ENCODE assay signal across 9 cellular contexts in genomic region chr6:34246563-34247391, GRCh38. TPM values are rescaled to one million over a fixed set of nuclear protein-coding genes. Genes with fewer than 3 reads are reported as not detected.
DNase-seq lines count a peak whose midpoint lies in the region; ATAC-seq, FAIRE-seq and TF ChIP-seq lines count a peak whose summit lies in the region.
"Had no signal": no experiment of that assay in that cellular context is flagged by ENCODE, and none has a peak within 500 bp of the region (broad histone marks: within the 10 kb centered on the region; RNA-seq: fewer than 3 reads in every experiment).

No MANE protein-coding gene starts in this region.

- H3K4me1 Mint-ChIP-seq in GM23338 = peaks cover 48% of the 10 kb centered on the region
- peaks cover 61% of the 10 kb centered on the region for H3K4me1 Mint-ChIP-seq in activated naive CD8-positive, alpha-beta T cell (ENCODE audit: low read depth)

- H3K27me3 ChIP-seq in GM23338 (ENCODE audit: insufficient read depth) (no peaks in the 10 kb centered on the region), Panc1 (ENCODE audit: control insufficient read depth, insufficient read depth, low read length) (no peaks in the 10 kb centered on the region)

- H3K36me3 Mint-ChIP-seq in GM23338 (ENCODE audit: low read depth) = peaks cover 46% of the 10 kb centered on the region
- H3K36me3 Mint-ChIP-seq in activated naive CD8-positive, alpha-beta T cell = peaks cover 4% of the 10 kb centered on the region

- CTCF ChIA-PET in Panc1 (lab: Charles Lee) = interaction anchor here (0.6 to 3.7 kb wide), 3 partner anchors 51 to 168 kb away, joined by 3 to 21 read pairs (median 4); no protein-coding TSS in a partner anchor

- POLR2A ChIA-PET in Panc1 (lab: Charles Lee) = no interaction called here

- no peaks in the 10 kb centered on the region for H3K9me3 ChIP-seq in Panc1 (ENCODE audit: control insufficient read depth, insufficient read depth, low read depth, low read length)
- H3K9me3 ChIP-seq in kidney (ENCODE audit: control insufficient read depth in 1 of 2, low read length in 2 of 2) = no peaks in the 10 kb centered on the region

- no peaks in the 10 kb centered on the region for H3K9me2 ChIP-seq in GM23338 (ENCODE audit: insufficient read depth)

- peaks cover 17% of the 10 kb centered on the region for H3K79me2 ChIP-seq in GM23338 (replicated peaks; ENCODE audit: insufficient read depth)

- peaks cover 46% of the 10 kb centered on the region for H3F3A ChIP-seq in GM23338 (replicated peaks; ENCODE audit: low read depth)

- no TSS peak for BruUV-seq in Panc1 (replicated peaks; lab: Mats Ljungman, UMichigan)

- peaks cover 30% of the 10 kb centered on the region; the same call in 1 of the 2 replicates for H3K4me1 ChIP-seq in GM23338 (ENCODE audit: insufficient read depth)
- H3K4me1 ChIP-seq in Panc1 (ENCODE audit: control insufficient read depth, insufficient read depth, low read length) = peaks cover 68% of the 10 kb centered on the region
- peaks cover 0 to 10% of the 10 kb centered on the region in 2 donors for H3K4me1 ChIP-seq in kidney (ENCODE audit: control insufficient read depth in 1 of 2, insufficient read depth in 1 of 2, low read depth in 1 of 2, low read length in 2 of 2)

- H3K4me3 Mint-ChIP-seq in GM23338 = peak overlapping the region; percentile 48
- H3K4me3 Mint-ChIP-seq in activated naive CD8-positive, alpha-beta T cell = peak overlapping the region; percentile 90

- H3K9me3 Mint-ChIP-seq in GM23338 = peaks cover 2% of the 10 kb centered on the region; the same call in 2 of the 3 replicates
- H3K9me3 Mint-ChIP-seq in activated naive CD8-positive, alpha-beta T cell (ENCODE audit: low read depth) = no peaks in the 10 kb centered on the region

- intact Hi-C loops in Panc1 (cut with micrococcal nuclease; ENCODE audit: unreplicated experiment) = loop anchor here (5.0 kb wide), 2 partner anchors 171 to 361 kb away; no protein-coding TSS in a partner anchor
- intact Hi-C loops in kidney (cut with DNase I) = loop anchor here (10.0 kb wide), 1 partner anchor 168 kb away; no protein-coding TSS in a partner anchor

- in situ Hi-C loops in Panc1 (cut with HindIII; ENCODE audit: low pct_unique_long_range_greater_than_20kb, low sequenced_read_pairs) = no loop called here

- H2AFZ ChIP-seq in GM23338 = no peak overlapping the region

- H3K27me3 Mint-ChIP-seq in GM23338 (ENCODE audit: insufficient read depth, low read depth, poor library complexity) = peaks cover 67% of the 10 kb centered on the region
- no peaks in the 10 kb centered on the region for H3K27me3 Mint-ChIP-seq in activated naive CD8-positive, alpha-beta T cell

- H3K27ac Mint-ChIP-seq in GM23338 = peak overlapping the region; percentile 74
- H3K27ac Mint-ChIP-seq in activated naive CD8-positive, alpha-beta T cell = peak overlapping the region; percentile 86

- peaks cover 20% of the 10 kb centered on the region; the same call in 1 of the 2 replicates for H3K36me3 ChIP-seq in GM23338 (ENCODE audit: insufficient read depth)
- 0 out of 2 replicates have a peak, but pooled peaks cover 4% of the 10 kb centered on the region for H3K36me3 ChIP-seq in Panc1 (ENCODE audit: control insufficient read depth, insufficient read depth, low read length)
- no peaks in the 10 kb centered on the region for H3K36me3 ChIP-seq in kidney (ENCODE audit: control insufficient read depth in 1 of 2, insufficient read depth in 2 of 2, low read length in 2 of 2)

- TF ChIP-seq CTCF in GM23338 (conservative IDR thresholded peaks at IDR 0.05; ENCODE audit: low read depth in 2 of 2) = peak; percentile 35 to 67; a peak in 3 of 4 replicates
- peak; percentile 83 for TF ChIP-seq CTCF in Panc1 (IDR thresholded peaks at IDR 0.05)
- TF ChIP-seq CTCF in kidney (IDR thresholded peaks at IDR 0.05; ENCODE audit: borderline replicate concordance, extremely low read depth, insufficient read depth) = peak; percentile 35

- DNase-seq in CD1c-positive myeloid dendritic cell (ENCODE audit: extremely low spot score) (peak; percentile 27), GM23338 (ENCODE audit: low spot score) (peak; percentile 80), Panc1 (ENCODE audit: low read depth, low spot score) (no peak), kidney (peak; percentile 73), GM19240 (ENCODE audit: insufficient read length, low spot score) (no peak), left lobe of liver (ENCODE audit: low spot score) (no peak)
- no peak for DNase-seq in NK-92 treated with Interleukin-12 subunit alpha and Interleukin-12 subunit beta, amount 100 ng/mL, for 24 hours (lab: John Stamatoyannopoulos, UW)

- no peak for FAIRE-seq in kidney (lab: Jason Lieb, UNC)

- no peak overlapping the region for H3K4me3 ChIP-seq in GM23338
- H3K4me3 ChIP-seq in Panc1 (ENCODE audit: low read depth in 2 of 2, low read length in 2 of 2) = no peak overlapping the region; a peak in 1 of 4 replicates
- no peak overlapping the region for H3K4me3 ChIP-seq in kidney (ENCODE audit: low read length in 2 of 2)
- H3K4me3 ChIP-seq: SK-N-MC had no signal

- H3K27ac ChIP-seq in GM23338 (ENCODE audit: low read depth) (peak overlapping the region; percentile 24), Panc1 (ENCODE audit: low read length) (peak overlapping the region; percentile 59; the same call in 1 of the 2 replicates), kidney (ENCODE audit: low read depth in 2 of 2, low read length in 2 of 2) (no peak overlapping the region)
- H3K27ac ChIP-seq: SK-N-MC had no signal

- ATAC-seq in GM23338 (peak; percentile 18), Panc1 (peak; percentile 9), left lobe of liver (no peak)

- no peak overlapping the region for H3K9ac ChIP-seq in kidney (ENCODE audit: low read length in 2 of 2)

- H3K4me2 ChIP-seq in GM23338 = no peak overlapping the region

- H4K20me1 ChIP-seq in GM23338 (replicated peaks; ENCODE audit: insufficient read depth) = peaks cover 21% of the 10 kb centered on the region

TF ChIP-seq in GM23338, 12 proteins besides CTCF, POLR2A, EP300 and RAD21 (continues in another document):
- peak; percentile 98 for TF ChIP-seq POLR2AphosphoS5 (IDR thresholded peaks at IDR 0.05; ENCODE audit: low read depth)
- no peak for TF ChIP-seq EZH2 (IDR thresholded peaks at IDR 0.05; ENCODE audit: low read depth, unreplicated experiment)
- TF ChIP-seq JUNB (IDR thresholded peaks at IDR 0.05; ENCODE audit: unreplicated experiment) = no peak
- TF ChIP-seq ETS1 (IDR thresholded peaks at IDR 0.05) = no peak

RNA-seq across cellular contexts. Expression of gene SMIM29, which starts 2.0 kb away (rescaled TPM):
- 5.0 and 9.0 TPM in 2 replicates for total RNA-seq in GM23338 (2014; rRNA removed; shearing (Covaris generic))
- polyA plus RNA-seq in GM23338 (2016; fragmentation: Nextera tagmentation; extraction: Ambion mirVana) (15.9 and 17.0 TPM in 2 replicates), kidney (ENCODE audit: insufficient read depth, low read depth, low replicate concordance) (53.5 TPM)
- total RNA-seq in Panc1 (2021; ENCODE audit: unreplicated experiment) (35.6 TPM), kidney (22.6 TPM), left lobe of liver (6.4 TPM)
- polyA plus RNA-seq in Panc1 (2012; ENCODE audit: insufficient read length) = 43.7 TPM

RNA-seq across cellular contexts. Expression of gene HMGA1, which starts 10.1 kb away (rescaled TPM):
- total RNA-seq in GM23338 (2014; rRNA removed; shearing (Covaris generic)) = 1,700 and 2,052 TPM in 2 replicates
- polyA plus RNA-seq in GM23338 (2016; fragmentation: Nextera tagmentation; extraction: Ambion mirVana) (1,386 and 1,411 TPM in 2 replicates), kidney (ENCODE audit: insufficient read depth, low read depth, low replicate concordance) (27.1 TPM)
- total RNA-seq in Panc1 (2021; ENCODE audit: unreplicated experiment) (444 TPM), kidney (46.5 TPM), left lobe of liver (17.4 TPM)
- polyA plus RNA-seq in Panc1 (2012; ENCODE audit: insufficient read length) = 488 TPM

Comparison
In these comparisons a context has a peak if more than half of its experiments do, and no peak if none do; other contexts are left out.
1. DNase-seq: peak in CD1c-positive myeloid dendritic cell (single experiment), GM23338 (single experiment) and kidney (single experiment); none in Panc1 (single experiment), GM19240 (single experiment), NK-92 treated with Interleukin-12 subunit alpha and Interleukin-12 subunit beta, amount 100 ng/mL, for 24 hours (single experiment) and left lobe of liver (single experiment).
2. H3K27ac ChIP-seq: peak in GM23338 (single experiment) and Panc1 (single experiment); none in kidney (0 of 2).
3. Peak in every context shown above with its lines, with median percentiles within 50 percentile points of each other: CTCF ChIP-seq.